In genomic region chr2:136025057-136025973, GRCh38 we compare ENCODE assay signal across 8 cellular contexts. TPM values are rescaled to one million over a fixed set of nuclear protein-coding genes. Genes with fewer than 3 reads are reported as not detected.
A peak's percentile ranks its signal among the peaks of the same experiment; 100 is the strongest.
DNase-seq lines count a peak whose midpoint lies in the region; ATAC-seq, FAIRE-seq and TF ChIP-seq lines count a peak whose summit lies in the region.

No MANE protein-coding gene starts in this region.

- peak; percentile 55 for ATAC-seq in GM21529 (IDR thresholded peaks at IDR 0.05; ENCODE audit: unreplicated experiment)
- peak; percentile 49 for ATAC-seq in activated naive CD8-positive, alpha-beta T cell treated with anti-CD3 and anti-CD28 coated beads, Interleukin-2, amount 50 U/mL, for 24 hours
- ATAC-seq in pancreas: peak; percentile 63 to 98 (median 96)

- H3K27me3 Mint-ChIP-seq in activated naive CD8-positive, alpha-beta T cell treated with anti-CD3 and anti-CD28 coated beads, Interleukin-2, amount 50 U/mL, for 24 hours: no peaks in the 10 kb centered on the region

- H3K36me3 Mint-ChIP-seq in activated naive CD8-positive, alpha-beta T cell treated with anti-CD3 and anti-CD28 coated beads, Interleukin-2, amount 50 U/mL, for 24 hours (ENCODE audit: low read depth): no peaks in the 10 kb centered on the region

- intact Hi-C loops in left ventricle myocardium inferior (cut with micrococcal nuclease) (loop anchor here (10.0 kb wide), 1 partner anchor 89 kb away; the partner anchor contains the start of gene CXCR4), pancreas (cut with DNase I) (no loop called here)

- H3K9me3 ChIP-seq in left ventricle myocardium inferior (replicated peaks) (no peaks in the 10 kb centered on the region), pancreas (no peaks in the 10 kb centered on the region)

- peaks cover 4% of the 10 kb centered on the region for H3K4me1 Mint-ChIP-seq in activated naive CD8-positive, alpha-beta T cell treated with anti-CD3 and anti-CD28 coated beads, Interleukin-2, amount 50 U/mL, for 24 hours

- no peaks in the 10 kb centered on the region for H3K36me3 ChIP-seq in left ventricle myocardium inferior
- no peaks in the 10 kb centered on the region for H3K36me3 ChIP-seq in pancreas

- H3K4me1 ChIP-seq in left ventricle myocardium inferior (peaks cover 14% of the 10 kb centered on the region), pancreas (no peaks in the 10 kb centered on the region)

- H3K27ac Mint-ChIP-seq in activated naive CD8-positive, alpha-beta T cell treated with anti-CD3 and anti-CD28 coated beads, Interleukin-2, amount 50 U/mL, for 24 hours: no peak overlapping the region

- H3K27ac ChIP-seq in left ventricle myocardium inferior (replicated peaks) (peak overlapping the region; percentile 45), pancreas (no peak overlapping the region)

- no peak for TF ChIP-seq CTCF in left ventricle myocardium inferior (IDR thresholded peaks at IDR 0.05; ENCODE audit: borderline replicate concordance)
- TF ChIP-seq CTCF in pancreas (IDR thresholded peaks at IDR 0.05): no peak

- no peak overlapping the region for H3K4me3 Mint-ChIP-seq in activated naive CD8-positive, alpha-beta T cell treated with anti-CD3 and anti-CD28 coated beads, Interleukin-2, amount 50 U/mL, for 24 hours

- no peak for FAIRE-seq in pancreas (lab: Jason Lieb, UNC)

- H3K4me3 ChIP-seq in left ventricle myocardium inferior (peak overlapping the region; percentile 47), pancreas (peak overlapping the region in 1 of 4 donors; percentile 12)

- H3K27me3 ChIP-seq in left ventricle myocardium inferior (ENCODE audit: low read depth): no peaks in the 10 kb centered on the region
- no peaks in the 10 kb centered on the region for H3K27me3 ChIP-seq in pancreas

- DNase-seq in Ammon's horn (ENCODE audit: low spot score) (peak; percentile 95), NCI-H2171 (lab: John Stamatoyannopoulos, UW) (peak; percentile 11), left ventricle myocardium inferior (peak; percentile 77), pancreas (peak; percentile 51 to 82 (median 58)), RKO (ENCODE audit: low spot score) (no peak), epidermal melanocyte (ENCODE audit: insufficient read length, low spot score) (no peak)
- DNase-seq in activated naive CD8-positive, alpha-beta T cell treated with anti-CD3 and anti-CD28 coated beads, Interleukin-2, amount 50 U/mL, for 24 hours: peak; percentile 27

- no peaks in the 10 kb centered on the region for H3K9me3 Mint-ChIP-seq in activated naive CD8-positive, alpha-beta T cell treated with anti-CD3 and anti-CD28 coated beads, Interleukin-2, amount 50 U/mL, for 24 hours

- WGBS in pancreas, 2 donors: 41% methylated on average over 43 of the region's 43 CpGs

RNA-seq across cellular contexts. Expression of gene DARS1, which starts 39.9 kb away (rescaled TPM):
- total RNA-seq in left ventricle myocardium inferior (56.3 TPM), pancreas (10 to 100 TPM; 29.8 to 41.3 (median 37.4) TPM)
- polyA plus RNA-seq in pancreas: 10 to 100 TPM; 34.9 to 49.0 TPM

Comparison
In these comparisons a context has a peak if more than half of its experiments do, and no peak if none do; other contexts are left out.
1. DNase-seq: peak in Ammon's horn (single experiment), NCI-H2171 (single experiment), activated naive CD8-positive, alpha-beta T cell treated with anti-CD3 and anti-CD28 coated beads, Interleukin-2, amount 50 U/mL, for 24 hours (single experiment), left ventricle myocardium inferior (single experiment) and pancreas (6 of 6); none in RKO (single experiment) and epidermal melanocyte (single experiment).
2. Peak in every context shown above with its lines, with median percentiles within 50 percentile points of each other: ATAC-seq.